ENCODE assay signal across 11 cellular contexts in the genomic region with DNA sequence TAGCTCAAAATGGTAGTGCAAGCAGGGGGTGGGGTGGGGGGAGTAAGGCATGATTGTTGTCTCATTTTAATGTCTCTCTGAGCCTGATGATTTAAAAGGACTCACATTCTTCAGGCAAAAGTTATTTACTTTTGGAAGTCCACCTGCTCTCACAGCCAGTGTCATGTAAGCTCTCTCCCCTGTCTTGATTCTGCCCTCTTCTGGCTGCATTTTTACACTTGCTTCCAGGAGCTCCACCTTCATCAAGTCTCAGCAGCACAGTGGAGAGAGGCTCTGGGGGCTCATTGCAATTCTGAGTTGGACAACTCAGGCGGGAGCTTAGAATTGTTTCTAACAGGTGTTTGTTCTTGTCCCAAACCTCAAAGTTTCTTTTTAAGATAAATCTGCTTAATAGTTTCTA. TPM values are rescaled to one million over a fixed set of nuclear protein-coding genes. Genes with fewer than 3 reads are reported as not detected.
DNase-seq lines count a peak whose midpoint lies in the region; ATAC-seq and TF ChIP-seq lines count a peak whose summit lies in the region.
"Had no signal": no experiment of that assay in that cellular context is flagged by ENCODE, and none has a peak within 500 bp of the region (broad histone marks: within the 10 kb centered on the region; RNA-seq: fewer than 3 reads in every experiment).

No MANE protein-coding gene starts in this region.

- DNase-seq in Caki2 (ENCODE audit: low read depth), result peak; percentile 4
- DNase-seq in H7, result peak; percentile 77
- DNase-seq in RKO (ENCODE audit: low spot score), result peak; percentile 28
- DNase-seq in fibroblast of villous mesenchyme (ENCODE audit: low read depth), result peak; percentile 19
- DNase-seq in HAP-1 (ENCODE audit: low spot score in 2 of 2), result no peak
- no peak for DNase-seq in NCI-H446 (lab: John Stamatoyannopoulos, UW)
- DNase-seq: NCI-H1048; stimulated activated CD4-positive, alpha-beta T cell treated with anti-CD3 and anti-CD28 coated beads, Interleukin-2, amount 100 ng/mL, for 24 hours; thyroid gland had no signal

- no peaks in the 10 kb centered on the region for H3K36me3 ChIP-seq in H7 (replicated peaks; ENCODE audit: control insufficient read depth, insufficient read depth, low read length)
- H3K36me3 ChIP-seq in HAP-1 (replicated peaks), result no peaks in the 10 kb centered on the region
- H3K36me3 ChIP-seq: thyroid gland had no signal

- no peak overlapping the region for H3K4me3 ChIP-seq in H7 (ENCODE audit: insufficient read depth, low read depth, low read length)
- H3K4me3 ChIP-seq in fibroblast of villous mesenchyme (ENCODE audit: low read depth, low read length), result no peak overlapping the region
- no peak overlapping the region for H3K4me3 ChIP-seq in HAP-1
- H3K4me3 ChIP-seq: thyroid gland had no signal

- in situ Hi-C loops in Caki2 (cut with HindIII; ENCODE audit: low pct_unique_long_range_greater_than_20kb, low sequenced_read_pairs), result no loop called here
- in situ Hi-C loops in HAP-1 (cut with MboI; ENCODE audit: low sequenced_read_pairs), result no loop called here

- no peaks in the 10 kb centered on the region; the same call in 1 of the 2 replicates for H3K4me1 ChIP-seq in HAP-1
- H3K4me1 ChIP-seq: thyroid gland had no signal

- H3K27me3 ChIP-seq in H7 (ENCODE audit: control insufficient read depth, insufficient read depth, low read length), result no peaks in the 10 kb centered on the region
- H3K27me3 ChIP-seq in HAP-1 (ENCODE audit: low read depth), result no peaks in the 10 kb centered on the region
- H3K27me3 ChIP-seq: thyroid gland had no signal

- TF ChIP-seq CTCF in fibroblast of villous mesenchyme (IDR thresholded peaks at IDR 0.05; ENCODE audit: insufficient read depth, low read depth, low read length), result no peak

- no peaks in the 10 kb centered on the region for H3K9me3 ChIP-seq in HAP-1
- H3K9me3 ChIP-seq: thyroid gland had no signal

- ATAC-seq in GM19324 (IDR thresholded peaks at IDR 0.05; ENCODE audit: low FRiP score, unreplicated experiment) (no peak), GM18873 (IDR thresholded peaks at IDR 0.05; ENCODE audit: low FRiP score, unreplicated experiment) (no peak)

RNA-seq across cellular contexts. Expression of a gene that starts 39.2 kb away (rescaled TPM):
- total RNA-seq in Caki2 (2014; rRNA removed; shearing (Covaris generic); ENCODE audit: low replicate concordance), result 3.5 and 10.6 TPM in 2 replicates
- total RNA-seq in H7 (2014; rRNA removed; shearing (Covaris generic)), result 24.5 and 38.9 TPM in 2 replicates
- under 0.01 and 0.32 TPM in 2 replicates for total RNA-seq in fibroblast of villous mesenchyme

Comparison
In these comparisons a context has a peak if more than half of its experiments do, and no peak if none do; other contexts are left out.
1. DNase-seq: peak in Caki2 (single experiment), H7 (single experiment), RKO (single experiment) and fibroblast of villous mesenchyme (single experiment); none in HAP-1 (0 of 2) and NCI-H446 (0 of 2).